Comparison of ENCODE assay signal across 9 cellular contexts in the genomic region with DNA sequence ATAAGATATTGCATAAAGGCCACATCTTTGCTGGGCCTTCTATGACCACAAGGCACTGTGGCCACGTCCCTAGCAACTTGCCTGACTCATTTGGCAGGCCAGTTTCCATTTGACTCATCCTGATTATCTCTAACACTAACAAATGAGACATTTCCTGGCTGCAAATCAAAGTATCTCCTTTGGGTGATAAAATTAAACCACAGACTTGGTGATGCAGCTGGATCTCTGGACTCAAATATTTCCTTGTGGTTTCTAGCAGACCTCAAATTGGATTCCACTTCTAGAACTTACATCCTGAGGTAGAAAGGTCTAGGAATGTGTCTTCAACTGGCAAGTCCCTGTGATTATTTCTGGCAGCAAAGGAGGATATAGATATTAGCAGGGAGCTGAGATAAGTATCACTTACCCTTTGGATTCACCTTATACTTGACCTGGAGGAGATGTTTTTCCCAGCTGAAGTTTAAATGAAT.
DNase-seq lines count a peak whose midpoint lies in the region; ATAC-seq and TF ChIP-seq lines count a peak whose summit lies in the region.
"Had no signal": no experiment of that assay in that cellular context is flagged by ENCODE, and none has a peak within 500 bp of the region (broad histone marks: within the 10 kb centered on the region; RNA-seq: fewer than 3 reads in every experiment).

No MANE protein-coding gene starts in this region.

- H3K4me3 Mint-ChIP-seq in activated T-helper 17 cell treated with anti-CD3 and anti-CD28 coated beads, Interleukin-2, amount 50 U/mL, for 72 hours = no peak overlapping the region
- no peak overlapping the region for H3K4me3 Mint-ChIP-seq in activated naive CD8-positive, alpha-beta T cell treated with anti-CD3 and anti-CD28 coated beads for 36 hours
- no peak overlapping the region for H3K4me3 Mint-ChIP-seq in effector memory CD8-positive, alpha-beta T cell
- H3K4me3 Mint-ChIP-seq: central memory CD8-positive, alpha-beta T cell had no signal

- H3K27ac Mint-ChIP-seq in activated T-helper 17 cell treated with anti-CD3 and anti-CD28 coated beads, Interleukin-2, amount 50 U/mL, for 72 hours = no peak overlapping the region
- H3K27ac Mint-ChIP-seq in activated naive CD8-positive, alpha-beta T cell treated with anti-CD3 and anti-CD28 coated beads for 36 hours = no peak overlapping the region
- no peak overlapping the region for H3K27ac Mint-ChIP-seq in effector memory CD8-positive, alpha-beta T cell

- no peaks in the 10 kb centered on the region for H3K36me3 Mint-ChIP-seq in activated T-helper 17 cell treated with anti-CD3 and anti-CD28 coated beads, Interleukin-2, amount 50 U/mL, for 72 hours (ENCODE audit: low read depth)
- no peaks in the 10 kb centered on the region for H3K36me3 Mint-ChIP-seq in activated naive CD8-positive, alpha-beta T cell treated with anti-CD3 and anti-CD28 coated beads for 36 hours
- no peaks in the 10 kb centered on the region for H3K36me3 Mint-ChIP-seq in effector memory CD8-positive, alpha-beta T cell (ENCODE audit: insufficient read depth)

- ATAC-seq in GM18907 (IDR thresholded peaks at IDR 0.05; ENCODE audit: unreplicated experiment) = peak; percentile 91
- peak; percentile 69 for ATAC-seq in HG03280 (IDR thresholded peaks at IDR 0.05; ENCODE audit: unreplicated experiment)
- peak; percentile 35 for ATAC-seq in activated T-helper 17 cell treated with anti-CD3 and anti-CD28 coated beads, Interleukin-2, amount 50 U/mL, for 72 hours (replicated peaks)
- ATAC-seq in omental fat pad (ENCODE audit: low FRiP score) = peak; percentile 88
- ATAC-seq in GM21367 (IDR thresholded peaks at IDR 0.05; ENCODE audit: unreplicated experiment) = no peak
- no peak for ATAC-seq in effector memory CD8-positive, alpha-beta T cell (replicated peaks)

- DNase-seq in omental fat pad (ENCODE audit: low spot score) (no peak), GF-D8 (lab: John Stamatoyannopoulos, UW) (no peak)
- DNase-seq in activated naive CD8-positive, alpha-beta T cell treated with anti-CD3 and anti-CD28 coated beads for 36 hours = no peak
- DNase-seq in effector memory CD8-positive, alpha-beta T cell = no peak

- H3K27me3 Mint-ChIP-seq in activated T-helper 17 cell treated with anti-CD3 and anti-CD28 coated beads, Interleukin-2, amount 50 U/mL, for 72 hours = no peaks in the 10 kb centered on the region
- no peaks in the 10 kb centered on the region for H3K27me3 Mint-ChIP-seq in activated naive CD8-positive, alpha-beta T cell treated with anti-CD3 and anti-CD28 coated beads for 36 hours
- H3K27me3 Mint-ChIP-seq in effector memory CD8-positive, alpha-beta T cell = no peaks in the 10 kb centered on the region
- H3K27me3 Mint-ChIP-seq: central memory CD8-positive, alpha-beta T cell had no signal

- no peak for TF ChIP-seq CTCF in omental fat pad (IDR thresholded peaks at IDR 0.05)

- H3K9me3 Mint-ChIP-seq in activated T-helper 17 cell treated with anti-CD3 and anti-CD28 coated beads, Interleukin-2, amount 50 U/mL, for 72 hours = no peaks in the 10 kb centered on the region
- no peaks in the 10 kb centered on the region for H3K9me3 Mint-ChIP-seq in activated naive CD8-positive, alpha-beta T cell treated with anti-CD3 and anti-CD28 coated beads for 36 hours
- H3K9me3 Mint-ChIP-seq in effector memory CD8-positive, alpha-beta T cell = peaks cover 0 to 11% of the 10 kb centered on the region in 2 donors

- no peaks in the 10 kb centered on the region for H3K4me1 Mint-ChIP-seq in activated T-helper 17 cell treated with anti-CD3 and anti-CD28 coated beads, Interleukin-2, amount 50 U/mL, for 72 hours
- peaks cover 2% of the 10 kb centered on the region for H3K4me1 Mint-ChIP-seq in activated naive CD8-positive, alpha-beta T cell treated with anti-CD3 and anti-CD28 coated beads for 36 hours
- no peaks in the 10 kb centered on the region for H3K4me1 Mint-ChIP-seq in effector memory CD8-positive, alpha-beta T cell (ENCODE audit: low read depth in 2 of 2)
- H3K4me1 Mint-ChIP-seq: central memory CD8-positive, alpha-beta T cell had no signal

Comparison
In these comparisons a context has a peak if more than half of its experiments do, and no peak if none do; other contexts are left out.
1. ATAC-seq: peak in GM18907 (single experiment), HG03280 (single experiment), activated T-helper 17 cell treated with anti-CD3 and anti-CD28 coated beads, Interleukin-2, amount 50 U/mL, for 72 hours (single experiment) and omental fat pad (single experiment); none in GM21367 (single experiment) and effector memory CD8-positive, alpha-beta T cell (single experiment).